ENCODE assay signal across 27 cellular contexts in genomic region chr4:124589827-124590226, GRCh38.
"Had no signal": no experiment of that assay in that cellular context is flagged by ENCODE, and none has a peak within 500 bp of the region (broad histone marks: within the 10 kb centered on the region; RNA-seq: fewer than 3 reads in every experiment).

No MANE protein-coding gene starts in this region.

- H3K4me3 ChIP-seq: esophagus squamous epithelium, heart right ventricle, lower lobe of right lung, prostate gland, right atrium auricular region, smooth muscle cell, suprapubic skin, thyroid gland had no signal

- ATAC-seq: effector memory CD8-positive, alpha-beta T cell; heart right ventricle; left ventricle myocardium superior; lower lobe of right lung; naive thymus-derived CD8-positive, alpha-beta T cell; sciatic nerve; stimulated activated naive CD8-positive, alpha-beta T cell treated with anti-CD3 and anti-CD28 coated beads, Interleukin-15, amount 100 ng/mL, for 72 hours had no signal

- H3K9me3 ChIP-seq: esophagus squamous epithelium, prostate gland, suprapubic skin, thyroid gland had no signal

- H3K4me1 ChIP-seq: esophagus squamous epithelium, heart right ventricle, lower lobe of right lung, prostate gland, right atrium auricular region, suprapubic skin, thyroid gland had no signal

- H3K27ac ChIP-seq: esophagus squamous epithelium, heart right ventricle, lower lobe of right lung, prostate gland, right atrium auricular region, suprapubic skin, thyroid gland had no signal

- H3K4me2 ChIP-seq: smooth muscle cell had no signal

- H3K36me3 ChIP-seq: esophagus squamous epithelium, heart right ventricle, lower lobe of right lung, prostate gland, right atrium auricular region, suprapubic skin, thyroid gland had no signal

- DNase-seq: effector memory CD8-positive, alpha-beta T cell; esophagus squamous epithelium; foreskin melanocyte; glutamatergic neuron; heart right ventricle; hypothalamus; immature natural killer cell; islet precursor cell; kidney glomerular epithelial cell; left ventricle myocardium superior; lower lobe of right lung; naive thymus-derived CD8-positive, alpha-beta T cell; nephron progenitor cell; nucleus accumbens; stimulated activated CD4-positive, alpha-beta T cell treated with anti-CD3 and anti-CD28 coated beads, Interleukin-12 subunit alpha, Interleukin-12 subunit beta, amount 100 ng/mL, for 4 hours; stimulated activated CD4-positive, alpha-beta T cell treated with anti-CD3 and anti-CD28 coated beads, Interleukin-1b, Interleukin-23, amount 100 ng/mL, for 48 hours; stimulated activated CD4-positive, alpha-beta T cell treated with anti-CD3 and anti-CD28 coated beads, Interleukin-4, amount 100 ng/mL, for 1 hour; stimulated activated CD8-positive, alpha-beta memory T cell treated with anti-CD3 and anti-CD28 coated beads, Interleukin-4, amount 100 ng/mL, for 48 hours; stimulated activated naive CD4-positive, alpha-beta T cell; stimulated activated naive CD8-positive, alpha-beta T cell treated with anti-CD3 and anti-CD28 coated beads, Interleukin-15, amount 100 ng/mL, for 72 hours; thyroid gland; trophoblast cell had no signal

- H3K27me3 ChIP-seq: esophagus squamous epithelium, heart right ventricle, right atrium auricular region, suprapubic skin, thyroid gland had no signal
